In the genomic region with DNA sequence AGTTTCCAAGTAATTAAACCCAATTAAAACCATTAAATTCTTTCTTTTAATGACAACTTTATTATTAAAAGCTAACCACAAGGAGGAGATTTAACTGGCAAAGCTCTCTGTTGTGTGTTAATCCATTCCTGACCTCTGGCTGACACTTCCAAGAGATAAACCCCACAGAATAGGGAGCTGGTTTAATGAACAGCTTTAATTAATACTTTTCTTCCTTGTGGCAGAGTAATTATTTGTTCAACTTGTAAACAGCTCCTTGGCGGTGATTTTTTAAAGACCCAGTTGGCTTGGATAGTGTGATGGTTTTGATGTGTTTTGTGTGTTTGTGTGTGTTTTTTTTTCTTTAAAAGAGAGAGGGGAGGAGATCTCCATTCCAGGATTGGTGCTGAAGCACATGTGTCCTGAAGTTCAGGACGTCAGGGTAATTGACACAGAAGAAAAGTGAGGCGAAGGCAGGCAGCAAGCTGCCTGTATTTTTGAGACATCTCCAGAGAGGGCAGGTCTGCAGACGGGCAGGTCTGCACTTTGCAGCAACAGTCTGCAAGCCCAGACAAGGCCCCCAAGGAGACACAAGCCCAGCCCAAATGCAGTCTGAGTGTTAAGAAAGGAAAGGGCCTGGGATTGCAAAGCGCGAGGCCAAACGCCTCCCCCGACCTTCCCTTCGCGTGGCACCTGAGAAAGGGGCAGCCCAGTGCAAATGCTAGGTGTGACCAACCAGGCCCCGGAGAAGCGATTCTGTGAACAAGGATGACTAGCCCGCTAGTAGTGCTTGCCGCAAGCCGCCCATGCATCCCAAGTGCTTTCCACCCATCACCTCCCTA, we compare ENCODE assay signal across 10 cellular contexts.
DNase-seq lines count a peak whose midpoint lies in the region; FAIRE-seq and TF ChIP-seq lines count a peak whose summit lies in the region.
"Had no signal": no experiment of that assay in that cellular context is flagged by ENCODE, and none has a peak within 500 bp of the region (broad histone marks: within the 10 kb centered on the region; RNA-seq: fewer than 3 reads in every experiment).

No MANE protein-coding gene starts in this region.

- H3K27me3 ChIP-seq in fibroblast of lung (ENCODE audit: control insufficient read depth, insufficient read depth, low read length): no peaks in the 10 kb centered on the region
- H3K27me3 ChIP-seq in osteoblast (ENCODE audit: insufficient read depth, low read length): no peaks in the 10 kb centered on the region

- peak; percentile 69 for DNase-seq in D341Med (ENCODE audit: low spot score)
- DNase-seq in NCI-H82 (lab: John Stamatoyannopoulos, UW): peak; percentile 86
- peak; percentile 46 to 64 for DNase-seq in fibroblast of lung (ENCODE audit: low read depth in 2 of 2)
- DNase-seq in osteoblast (ENCODE audit: insufficient read length, low spot score, missing footprints): no peak
- DNase-seq in frontal cortex (ENCODE audit: low spot score in 2 of 2): no peak
- DNase-seq in activated CD4-positive, alpha-beta T cell treated with anti-CD3 and anti-CD28 coated beads for 48 hours: no peak
- DNase-seq in SW480 (ENCODE audit: low spot score): no peak
- no peak for DNase-seq in stimulated activated CD4-positive, alpha-beta T cell treated with anti-CD3 and anti-CD28 coated beads, Interleukin-2, amount 100 ng/mL, for 24 hours

- FAIRE-seq in frontal cortex (lab: Jason Lieb, UNC): no peak
- FAIRE-seq: endothelial cell of umbilical vein had no signal

- no peak for TF ChIP-seq CTCF in fibroblast of lung (conservative IDR thresholded peaks at IDR 0.05 in 1 of 2, IDR thresholded peaks at IDR 0.05 in 1 of 2; ENCODE audit: low read depth in 1 of 2, low read length in 2 of 2)
- no peak for TF ChIP-seq CTCF in osteoblast (IDR thresholded peaks at IDR 0.05; ENCODE audit: extremely low read depth, low read depth, low read length)

- peaks cover 10% of the 10 kb centered on the region for H3K4me1 ChIP-seq in fibroblast of lung (ENCODE audit: control insufficient read depth, extremely low read depth, insufficient read depth, low read length)
- H3K4me1 ChIP-seq in osteoblast (ENCODE audit: insufficient read depth, low read length): peaks cover 35% of the 10 kb centered on the region

- H3K36me3 ChIP-seq in fibroblast of lung (ENCODE audit: control insufficient read depth, insufficient read depth, low read length) (no peaks in the 10 kb centered on the region), osteoblast (ENCODE audit: insufficient read depth, low read length) (no peaks in the 10 kb centered on the region)

- H4K20me1 ChIP-seq in fibroblast of lung (ENCODE audit: control insufficient read depth, extremely low read depth, insufficient read depth, low read length) (no peaks in the 10 kb centered on the region), osteoblast (ENCODE audit: insufficient read depth, low read length) (no peaks in the 10 kb centered on the region)

- H3K27ac ChIP-seq in fibroblast of lung (ENCODE audit: insufficient read depth, low read length): no peak overlapping the region
- peak overlapping the region; percentile 72 for H3K27ac ChIP-seq in osteoblast (ENCODE audit: low read depth, low read length)
- H3K27ac ChIP-seq: C4-2B had no signal

- H2AFZ ChIP-seq in fibroblast of lung (ENCODE audit: low read length): no peak overlapping the region
- H2AFZ ChIP-seq in osteoblast (ENCODE audit: low read length): no peak overlapping the region

- no peak overlapping the region for H3K4me3 ChIP-seq in fibroblast of lung (replicated peaks in 1 of 4; ENCODE audit: control extremely low read depth in 1 of 4, insufficient read depth in 1 of 4, low read depth in 3 of 4, low read length in 4 of 4)
- H3K4me3 ChIP-seq in osteoblast (ENCODE audit: insufficient read depth, low read length): no peak overlapping the region

- H3K79me2 ChIP-seq in fibroblast of lung (ENCODE audit: control insufficient read depth, insufficient read depth, low read length): no peaks in the 10 kb centered on the region
- H3K79me2 ChIP-seq in osteoblast (ENCODE audit: insufficient read depth, low read length): no peaks in the 10 kb centered on the region

- no peaks in the 10 kb centered on the region for H3K9me3 ChIP-seq in fibroblast of lung (ENCODE audit: control insufficient read depth, insufficient read depth, low read depth, low read length)
- H3K9me3 ChIP-seq in osteoblast (ENCODE audit: low read depth, low read length): no peaks in the 10 kb centered on the region

- no peak overlapping the region for H3K9ac ChIP-seq in fibroblast of lung (ENCODE audit: insufficient read depth, low read length)

- H3K4me2 ChIP-seq in fibroblast of lung (ENCODE audit: extremely low read depth, insufficient read depth, low read length) (no peak overlapping the region), osteoblast (ENCODE audit: insufficient read depth, low read length) (peak overlapping the region; percentile 64)

Comparison
In these comparisons a context has a peak if more than half of its experiments do, and no peak if none do; other contexts are left out.
1. DNase-seq: peak in D341Med (single experiment), NCI-H82 (single experiment) and fibroblast of lung (2 of 2); none in osteoblast (single experiment), frontal cortex (0 of 2), activated CD4-positive, alpha-beta T cell treated with anti-CD3 and anti-CD28 coated beads for 48 hours (single experiment), SW480 (single experiment) and stimulated activated CD4-positive, alpha-beta T cell treated with anti-CD3 and anti-CD28 coated beads, Interleukin-2, amount 100 ng/mL, for 24 hours (0 of 2).